In genomic region chrX:9921407-9921806, GRCh38 we compare ENCODE assay signal across 39 cellular contexts. TPM values are rescaled to one million over a fixed set of nuclear protein-coding genes. Genes with fewer than 3 reads are reported as not detected.
"Had no signal": no experiment of that assay in that cellular context is flagged by ENCODE, and none has a peak within 500 bp of the region (broad histone marks: within the 10 kb centered on the region; RNA-seq: fewer than 3 reads in every experiment).

No MANE protein-coding gene starts in this region.

- H3K9ac ChIP-seq: KMS-11 had no signal

- H3K9me3 ChIP-seq: MG63 had no signal

- H3K4me2 ChIP-seq: KMS-11 had no signal

- H3K36me3 ChIP-seq: MG63 had no signal

- DNase-seq: Karpas-422, Kasumi-1, MG63, MM.1S, MV-4-11, NCI-H1048, NCI-H1092, NCI-H1092 treated with DMSO at 0.1 percent for 48 hours, NCI-H1105, NCI-H1105 treated with DMSO at 0.1 percent for 48 hours, NCI-H1417, NCI-H1417 treated with DMSO at 0.1 percent for 48 hours, NCI-H1436, NCI-H1436 treated with DMSO at 0.1 percent for 48 hours, NCI-H146, NCI-H1694, NCI-H1694 treated with DMSO at 0.1 percent for 48 hours, NCI-H187, NCI-H187 treated with DMSO at 0.1 percent for 48 hours, NCI-H1930, NCI-H2029, NCI-H2029 treated with DMSO at 0.1 percent for 48 hours, NCI-H2081, NCI-H2081 treated with DMSO at 0.1 percent for 48 hours, NCI-H2107, NCI-H2171, NCI-H2171 treated with DMSO at 0.1 percent for 48 hours, NCI-H2227 treated with DMSO at 0.1 percent for 48 hours, NCI-H226, NCI-H345, NCI-H446, NCI-H446 treated with DMSO at 0.1 percent for 48 hours, NCI-H510A, NCI-H510A treated with DMSO at 0.1 percent for 48 hours had no signal

- H3K27me3 ChIP-seq: MG63 had no signal

- H3K27ac ChIP-seq: KMS-11 had no signal

- H3K4me3 ChIP-seq: MG63 had no signal

RNA-seq across cellular contexts. Expression of gene CLDN34, which starts 45.8 kb away (rescaled TPM):
- total RNA-seq: LHCN-M2, M059J, MCF 10A, NCI-H460 had no signal
